In the genomic region with DNA sequence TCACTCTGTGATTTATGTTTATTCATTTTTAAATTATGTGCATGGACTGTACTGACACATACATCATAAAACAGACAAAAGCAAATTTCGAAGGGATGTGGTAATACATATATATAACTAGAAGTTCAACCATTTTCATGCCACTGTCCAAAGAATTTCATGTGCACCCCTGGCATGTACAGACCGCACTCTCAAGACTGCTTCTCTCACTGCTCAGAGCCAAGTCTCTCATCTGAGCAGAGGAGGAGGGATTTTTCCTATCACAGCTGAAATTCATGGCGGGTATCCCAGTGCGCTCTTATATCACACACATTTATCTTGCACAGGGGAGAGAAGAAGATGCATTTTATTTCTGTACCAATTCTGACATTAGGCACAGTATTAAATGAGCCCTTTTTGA, we compare ENCODE assay signal across 5 cellular contexts. TPM values are rescaled to one million over a fixed set of nuclear protein-coding genes. Genes with fewer than 3 reads are reported as not detected.
"Had no signal": no experiment of that assay in that cellular context is flagged by ENCODE, and none has a peak within 500 bp of the region (broad histone marks: within the 10 kb centered on the region; RNA-seq: fewer than 3 reads in every experiment).

No MANE protein-coding gene starts in this region.

- DNase-seq: H9, HCEC 1CT, IMR-90 had no signal

- H3K9me3 Mint-ChIP-seq: GM23338, H9 had no signal

- H2AFZ ChIP-seq: GM23338 had no signal

- H3K4me3 Mint-ChIP-seq: GM23338, H9 had no signal

- H3K4me2 ChIP-seq: GM23338 had no signal

- ATAC-seq: GM23338 had no signal

- H3K27ac Mint-ChIP-seq: GM23338, H9 had no signal

- H3K4me3 ChIP-seq: GM23338 had no signal

RNA-seq across cellular contexts. Expression of gene TMEM178A, which starts 5.9 kb away (rescaled TPM):
- total RNA-seq: HT-29 had no signal
